ENCODE assay signal across 8 cellular contexts in genomic region chr2:85420743-85421705, GRCh38. TPM values are rescaled to one million over a fixed set of nuclear protein-coding genes. Genes with fewer than 3 reads are reported as not detected.
DNase-seq lines count a peak whose midpoint lies in the region; ATAC-seq and TF ChIP-seq lines count a peak whose summit lies in the region.

No MANE protein-coding gene starts in this region.

- DNase-seq in AG04449 (ENCODE audit: low read depth, low spot score) (no peak), NCI-H2227 (lab: John Stamatoyannopoulos, UW; ENCODE audit: unreplicated experiment) (peak; percentile 93), cerebellar nuclear complex (lab: John Stamatoyannopoulos, UW) (peak; percentile 21 to 61), left colon (peak; percentile 83 to 92)
- peak; percentile 85 for DNase-seq in activated CD4-positive, alpha-beta T cell treated with anti-CD3 and anti-CD28 coated beads for 1 hour
- DNase-seq in stimulated activated CD4-positive, alpha-beta T cell treated with anti-CD3 and anti-CD28 coated beads, Interleukin-2, amount 100 ng/mL, for 4 hours (ENCODE audit: low read depth) = peak; percentile 76

- H3K4me3 ChIP-seq in AG04449 (ENCODE audit: low read depth, low read length) = no peak overlapping the region

- ATAC-seq in GM18867 (IDR thresholded peaks at IDR 0.05; ENCODE audit: unreplicated experiment) = peak; percentile 56
- ATAC-seq in HG03159 (IDR thresholded peaks at IDR 0.05; ENCODE audit: unreplicated experiment) = peak; percentile 66
- peak; percentile 67 for ATAC-seq in left colon

- POLR2A ChIA-PET in AG04449 (lab: Yijun Ruan, JAX) = interaction anchor here (0.8 to 5.0 kb wide), 8 partner anchors 13 to 174 kb away, joined by 3 to 103 read pairs (median 6); partner anchors contain the start of genes MAT2A and RNF181

- intact Hi-C loops in left colon (cut with DNase I, micrococcal nuclease) = loop anchor here (2.0 to 5.0 kb wide), 2 partner anchors 131 to 132 kb away; no protein-coding TSS in a partner anchor

- peak; percentile 98 for TF ChIP-seq CTCF in AG04449 (IDR thresholded peaks at IDR 0.05; ENCODE audit: insufficient read depth, low read length, missing control alignments)

- CTCF ChIA-PET in AG04449 (lab: Yijun Ruan, JAX) = interaction anchor here (0.7 to 34.9 kb wide), 30 partner anchors 8 to 286 kb away, joined by 3 to 922 read pairs (median 4); partner anchors contain the start of genes GGCX, MAT2A, RNF181 and VAMP5

RNA-seq across cellular contexts. Expression of gene SH2D6, which starts 2.5 kb away (rescaled TPM):
- 1 to 10 TPM; 4.7 to 6.3 TPM for total RNA-seq in left colon

RNA-seq across cellular contexts. Expression of gene CAPG, which starts 10.9 kb away (rescaled TPM):
- total RNA-seq in left colon = 10 to 100 TPM; 97.7 to 98.2 TPM
